2 cellular contexts compared by ENCODE assay signal in the genomic region with DNA sequence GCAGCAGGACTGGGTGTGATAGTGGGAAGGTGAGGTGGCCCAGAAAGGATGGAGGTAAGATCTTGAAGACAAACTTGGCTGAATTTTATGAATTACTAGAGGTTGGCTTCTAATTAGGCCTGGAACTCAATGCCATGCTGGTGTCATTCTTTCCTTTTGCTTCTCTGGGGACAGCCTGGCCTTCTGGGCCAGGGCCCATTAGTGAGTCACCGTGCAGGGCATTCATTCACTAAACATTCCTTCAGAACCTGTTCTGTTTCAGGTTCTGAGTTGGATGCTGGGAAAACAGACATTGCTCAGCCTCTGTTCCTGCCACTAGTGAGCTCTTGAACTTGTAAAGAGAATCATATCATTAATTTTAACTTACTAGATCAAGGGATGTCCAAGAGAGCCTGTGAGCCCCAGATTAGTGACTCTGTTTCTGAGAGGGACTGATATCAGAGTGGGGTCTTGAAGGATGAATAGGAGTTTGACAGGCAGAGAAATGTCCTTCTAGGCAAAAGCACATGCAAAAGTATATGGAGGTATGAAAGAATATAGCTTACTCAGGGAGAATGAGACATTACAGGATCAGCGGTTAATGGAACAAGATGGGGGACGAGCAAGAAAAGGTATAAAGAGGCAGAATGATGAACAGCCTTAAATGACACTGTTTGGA.
A peak's percentile ranks its signal among the peaks of the same experiment; 100 is the strongest.
TF ChIP-seq lines count a peak whose summit lies in the region.

No MANE protein-coding gene starts in this region.

TF ChIP-seq in A549, 52 proteins besides CTCF, POLR2A, EP300 and RAD21:
- no peak for TF ChIP-seq RARB (CRISPR knock-in tag; IDR thresholded peaks at IDR 0.05)
- no peak for TF ChIP-seq NPAS2 (CRISPR knock-in tag; IDR thresholded peaks at IDR 0.05; ENCODE audit: borderline replicate concordance)
- no peak for TF ChIP-seq HDAC2 (IDR thresholded peaks at IDR 0.05)
- no peak for TF ChIP-seq PHF8 (IDR thresholded peaks at IDR 0.05; ENCODE audit: borderline replicate concordance, low read depth)
- TF ChIP-seq, protein P1, sequence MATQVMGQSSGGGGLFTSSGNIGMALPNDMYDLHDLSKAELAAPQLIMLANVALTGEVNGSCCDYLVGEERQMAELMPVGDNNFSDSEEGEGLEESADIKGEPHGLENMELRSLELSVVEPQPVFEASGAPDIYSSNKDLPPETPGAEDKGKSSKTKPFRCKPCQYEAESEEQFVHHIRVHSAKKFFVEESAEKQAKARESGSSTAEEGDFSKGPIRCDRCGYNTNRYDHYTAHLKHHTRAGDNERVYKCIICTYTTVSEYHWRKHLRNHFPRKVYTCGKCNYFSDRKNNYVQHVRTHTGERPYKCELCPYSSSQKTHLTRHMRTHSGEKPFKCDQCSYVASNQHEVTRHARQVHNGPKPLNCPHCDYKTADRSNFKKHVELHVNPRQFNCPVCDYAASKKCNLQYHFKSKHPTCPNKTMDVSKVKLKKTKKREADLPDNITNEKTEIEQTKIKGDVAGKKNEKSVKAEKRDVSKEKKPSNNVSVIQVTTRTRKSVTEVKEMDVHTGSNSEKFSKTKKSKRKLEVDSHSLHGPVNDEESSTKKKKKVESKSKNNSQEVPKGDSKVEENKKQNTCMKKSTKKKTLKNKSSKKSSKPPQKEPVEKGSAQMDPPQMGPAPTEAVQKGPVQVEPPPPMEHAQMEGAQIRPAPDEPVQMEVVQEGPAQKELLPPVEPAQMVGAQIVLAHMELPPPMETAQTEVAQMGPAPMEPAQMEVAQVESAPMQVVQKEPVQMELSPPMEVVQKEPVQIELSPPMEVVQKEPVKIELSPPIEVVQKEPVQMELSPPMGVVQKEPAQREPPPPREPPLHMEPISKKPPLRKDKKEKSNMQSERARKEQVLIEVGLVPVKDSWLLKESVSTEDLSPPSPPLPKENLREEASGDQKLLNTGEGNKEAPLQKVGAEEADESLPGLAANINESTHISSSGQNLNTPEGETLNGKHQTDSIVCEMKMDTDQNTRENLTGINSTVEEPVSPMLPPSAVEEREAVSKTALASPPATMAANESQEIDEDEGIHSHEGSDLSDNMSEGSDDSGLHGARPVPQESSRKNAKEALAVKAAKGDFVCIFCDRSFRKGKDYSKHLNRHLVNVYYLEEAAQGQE (IDR thresholded peaks at IDR 0.05), result no peak
- TF ChIP-seq HOXA7 (CRISPR knock-in tag; IDR thresholded peaks at IDR 0.05), result no peak
- TF ChIP-seq TFCP2L1 (CRISPR knock-in tag; IDR thresholded peaks at IDR 0.05), result no peak
- TF ChIP-seq, protein P2, sequence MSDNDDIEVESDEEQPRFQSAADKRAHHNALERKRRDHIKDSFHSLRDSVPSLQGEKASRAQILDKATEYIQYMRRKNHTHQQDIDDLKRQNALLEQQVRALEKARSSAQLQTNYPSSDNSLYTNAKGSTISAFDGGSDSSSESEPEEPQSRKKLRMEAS (IDR thresholded peaks at IDR 0.05), result no peak
- TF ChIP-seq, protein P3, sequence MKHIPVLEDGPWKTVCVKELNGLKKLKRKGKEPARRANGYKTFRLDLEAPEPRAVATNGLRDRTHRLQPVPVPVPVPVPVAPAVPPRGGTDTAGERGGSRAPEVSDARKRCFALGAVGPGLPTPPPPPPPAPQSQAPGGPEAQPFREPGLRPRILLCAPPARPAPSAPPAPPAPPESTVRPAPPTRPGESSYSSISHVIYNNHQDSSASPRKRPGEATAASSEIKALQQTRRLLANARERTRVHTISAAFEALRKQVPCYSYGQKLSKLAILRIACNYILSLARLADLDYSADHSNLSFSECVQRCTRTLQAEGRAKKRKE (CRISPR knock-in tag; IDR thresholded peaks at IDR 0.05; ENCODE audit: low read depth), result no peak

TF ChIP-seq in HEK293, 187 proteins besides CTCF, POLR2A, EP300 and RAD21:
- TF ChIP-seq ZFP3 (tag by site-specific recombination; IDR thresholded peaks at IDR 0.05; ENCODE audit: low read depth), result peak; percentile 78
- TF ChIP-seq, protein P4, sequence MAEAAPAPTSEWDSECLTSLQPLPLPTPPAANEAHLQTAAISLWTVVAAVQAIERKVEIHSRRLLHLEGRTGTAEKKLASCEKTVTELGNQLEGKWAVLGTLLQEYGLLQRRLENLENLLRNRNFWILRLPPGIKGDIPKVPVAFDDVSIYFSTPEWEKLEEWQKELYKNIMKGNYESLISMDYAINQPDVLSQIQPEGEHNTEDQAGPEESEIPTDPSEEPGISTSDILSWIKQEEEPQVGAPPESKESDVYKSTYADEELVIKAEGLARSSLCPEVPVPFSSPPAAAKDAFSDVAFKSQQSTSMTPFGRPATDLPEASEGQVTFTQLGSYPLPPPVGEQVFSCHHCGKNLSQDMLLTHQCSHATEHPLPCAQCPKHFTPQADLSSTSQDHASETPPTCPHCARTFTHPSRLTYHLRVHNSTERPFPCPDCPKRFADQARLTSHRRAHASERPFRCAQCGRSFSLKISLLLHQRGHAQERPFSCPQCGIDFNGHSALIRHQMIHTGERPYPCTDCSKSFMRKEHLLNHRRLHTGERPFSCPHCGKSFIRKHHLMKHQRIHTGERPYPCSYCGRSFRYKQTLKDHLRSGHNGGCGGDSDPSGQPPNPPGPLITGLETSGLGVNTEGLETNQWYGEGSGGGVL (tag by site-specific recombination; IDR thresholded peaks at IDR 0.05), result no peak
